ENCODE assay signal across 7 cellular contexts in genomic region chr14:39102969-39103957, GRCh38. TPM values are rescaled to one million over a fixed set of nuclear protein-coding genes. Genes with fewer than 3 reads are reported as not detected.
A peak's percentile ranks its signal among the peaks of the same experiment; 100 is the strongest.
DNase-seq lines count a peak whose midpoint lies in the region; ATAC-seq lines count a peak whose summit lies in the region.

Gene SEC23A (minus strand): TSS chr14:39103235. CDS start chr14:39096118, 7,117 bp downstream.

- intact Hi-C loops in sciatic nerve (cut with DNase I): no loop called here

- peak; percentile 71 for DNase-seq in NCI-H2029 treated with DMSO at 0.1 percent for 48 hours (lab: John Stamatoyannopoulos, UW)
- DNase-seq in T1000 (lab: John Stamatoyannopoulos, UW): peak; percentile 69
- DNase-seq in astrocyte of the hippocampus (ENCODE audit: low read depth, low spot score): peak; percentile 95
- peak; percentile 21 to 91 (median 76) for DNase-seq in hypothalamus (lab: John Stamatoyannopoulos, UW)
- peak; percentile 93 for DNase-seq in sciatic nerve (ENCODE audit: low spot score)

- peak; percentile 93 for ATAC-seq in GM18511 (IDR thresholded peaks at IDR 0.05; ENCODE audit: unreplicated experiment)
- peak; percentile 88 for ATAC-seq in HG03025 (IDR thresholded peaks at IDR 0.05; ENCODE audit: low FRiP score, unreplicated experiment)
- ATAC-seq in sciatic nerve: peak; percentile 99

RNA-seq across cellular contexts. Expression of gene SEC23A, which starts in this region (rescaled TPM):
- total RNA-seq in sciatic nerve: 99.7 TPM

Comparison
In these comparisons a context has a peak if more than half of its experiments do, and no peak if none do; other contexts are left out.
1. Peak in every context shown above with its lines: DNase-seq and ATAC-seq.